14 cellular contexts compared by ENCODE assay signal in genomic region chr1:25562928-25563283, GRCh38. TPM values are rescaled to one million over a fixed set of nuclear protein-coding genes. Genes with fewer than 3 reads are reported as not detected.
A peak's percentile ranks its signal among the peaks of the same experiment; 100 is the strongest.
DNase-seq lines count a peak whose midpoint lies in the region; ATAC-seq, FAIRE-seq and TF ChIP-seq lines count a peak whose summit lies in the region.
"Had no signal": no experiment of that assay in that cellular context is flagged by ENCODE, and none has a peak within 500 bp of the region (broad histone marks: within the 10 kb centered on the region; RNA-seq: fewer than 3 reads in every experiment).

No MANE protein-coding gene starts in this region.

- intact Hi-C loops in kidney (cut with DNase I): no loop called here

- CTCF ChIA-PET in activated CD8-positive, alpha-beta T cell treated with anti-CD3 and anti-CD28 coated beads, Interleukin-2, amount 10 ng/mL, durations not matched to agents 7 days and 5 days (lab: Charles Lee): no interaction called here

- H3K36me3 ChIP-seq in kidney (ENCODE audit: control insufficient read depth in 1 of 2, insufficient read depth in 2 of 2, low read length in 2 of 2) (peaks cover 6 to 15% of the 10 kb centered on the region in 2 donors), tibial nerve (peaks cover 0 to 46% (median 0%) of the 10 kb centered on the region in 3 donors), brain microvascular endothelial cell (replicated peaks) (peaks cover 6% of the 10 kb centered on the region)

- H3K9me3 ChIP-seq in kidney (ENCODE audit: control insufficient read depth in 1 of 2, low read length in 2 of 2) (no peaks in the 10 kb centered on the region), tibial nerve (no peaks in the 10 kb centered on the region)
- H3K9me3 ChIP-seq: esophagus muscularis mucosa, tibial artery had no signal

- H3K4me3 ChIP-seq in kidney (ENCODE audit: low read length in 2 of 2): no peak overlapping the region
- H3K4me3 ChIP-seq in tibial nerve: no peak overlapping the region
- H3K4me3 ChIP-seq in brain microvascular endothelial cell (ENCODE audit: low read depth, low read length): no peak overlapping the region
- H3K4me3 ChIP-seq: esophagus muscularis mucosa, lung, SK-N-MC, tibial artery had no signal

- H3K27me3 ChIP-seq in tibial nerve (no peaks in the 10 kb centered on the region), brain microvascular endothelial cell (replicated peaks) (no peaks in the 10 kb centered on the region)
- H3K27me3 ChIP-seq: esophagus muscularis mucosa, tibial artery had no signal

- no peaks in the 10 kb centered on the region for H3K27me3 Mint-ChIP-seq in activated T-cell treated with anti-CD3 and anti-CD28 coated beads, Interleukin-2, amount 50 U/mL, for 72 hours (ENCODE audit: low read depth)
- no peaks in the 10 kb centered on the region for H3K27me3 Mint-ChIP-seq in activated CD8-positive, alpha-beta T cell treated with anti-CD3 and anti-CD28 coated beads, Interleukin-2, amount 10 ng/mL, durations not matched to agents 7 days and 5 days (ENCODE audit: low read depth)

- peaks cover 91% of the 10 kb centered on the region for H3K4me1 Mint-ChIP-seq in activated T-cell treated with anti-CD3 and anti-CD28 coated beads, Interleukin-2, amount 50 U/mL, for 72 hours (ENCODE audit: low read depth)
- peaks cover 98% of the 10 kb centered on the region for H3K4me1 Mint-ChIP-seq in activated CD8-positive, alpha-beta T cell treated with anti-CD3 and anti-CD28 coated beads, Interleukin-2, amount 10 ng/mL, durations not matched to agents 7 days and 5 days (ENCODE audit: low read depth)

- no peak for TF ChIP-seq EP300 in tibial nerve (IDR thresholded peaks at IDR 0.05)

- 67 to 85% methylated on average over 9 of the region's 9 CpGs for WGBS in tibial nerve, 2 donors

- no peak for TF ChIP-seq POLR2A in tibial nerve (IDR thresholded peaks at IDR 0.05)

- TF ChIP-seq CTCF in kidney (IDR thresholded peaks at IDR 0.05; ENCODE audit: borderline replicate concordance, extremely low read depth, insufficient read depth): no peak
- no peak for TF ChIP-seq CTCF in tibial nerve (IDR thresholded peaks at IDR 0.05)
- TF ChIP-seq CTCF in brain microvascular endothelial cell (IDR thresholded peaks at IDR 0.05; ENCODE audit: low read depth, low read length, missing control alignments): no peak

- H3K4me1 ChIP-seq in kidney (ENCODE audit: control insufficient read depth in 1 of 2, insufficient read depth in 1 of 2, low read depth in 1 of 2, low read length in 2 of 2) (peaks cover 0 to 22% of the 10 kb centered on the region in 2 donors), tibial nerve (peaks cover 0 to 70% (median 20%) of the 10 kb centered on the region in 4 donors)

- peak overlapping the region; percentile 94 for H3K27ac Mint-ChIP-seq in activated T-cell treated with anti-CD3 and anti-CD28 coated beads, Interleukin-2, amount 50 U/mL, for 72 hours
- H3K27ac Mint-ChIP-seq in activated CD8-positive, alpha-beta T cell treated with anti-CD3 and anti-CD28 coated beads, Interleukin-2, amount 10 ng/mL, durations not matched to agents 7 days and 5 days: peak overlapping the region; percentile 93

- FAIRE-seq in kidney (lab: Jason Lieb, UNC): no peak

- H3K9me3 Mint-ChIP-seq in activated T-cell treated with anti-CD3 and anti-CD28 coated beads, Interleukin-2, amount 50 U/mL, for 72 hours: no peaks in the 10 kb centered on the region
- H3K9me3 Mint-ChIP-seq in activated CD8-positive, alpha-beta T cell treated with anti-CD3 and anti-CD28 coated beads, Interleukin-2, amount 10 ng/mL, durations not matched to agents 7 days and 5 days (ENCODE audit: insufficient read depth): no peaks in the 10 kb centered on the region

- H3K36me3 Mint-ChIP-seq in activated T-cell treated with anti-CD3 and anti-CD28 coated beads, Interleukin-2, amount 50 U/mL, for 72 hours (ENCODE audit: insufficient read depth in 2 of 2): no peaks in the 10 kb centered on the region
- H3K36me3 Mint-ChIP-seq in activated CD8-positive, alpha-beta T cell treated with anti-CD3 and anti-CD28 coated beads, Interleukin-2, amount 10 ng/mL, durations not matched to agents 7 days and 5 days (ENCODE audit: low read depth): peaks cover 51% of the 10 kb centered on the region

- H3K4me3 Mint-ChIP-seq in activated T-cell treated with anti-CD3 and anti-CD28 coated beads, Interleukin-2, amount 50 U/mL, for 72 hours: peak overlapping the region; percentile 85 to 92
- H3K4me3 Mint-ChIP-seq in activated CD8-positive, alpha-beta T cell treated with anti-CD3 and anti-CD28 coated beads, Interleukin-2, amount 10 ng/mL, durations not matched to agents 7 days and 5 days: peak overlapping the region; percentile 69

- no peak overlapping the region for H3K9ac ChIP-seq in kidney (ENCODE audit: low read length in 2 of 2)

- H3K27ac ChIP-seq in kidney (ENCODE audit: low read depth in 2 of 2, low read length in 2 of 2): no peak overlapping the region
- H3K27ac ChIP-seq in tibial nerve: peak overlapping the region; percentile 46 to 91 (median 81)
- no peak overlapping the region for H3K27ac ChIP-seq in brain microvascular endothelial cell
- H3K27ac ChIP-seq: SK-N-MC had no signal

- POLR2A ChIA-PET in activated CD8-positive, alpha-beta T cell treated with anti-CD3 and anti-CD28 coated beads, Interleukin-2, amount 10 ng/mL, durations not matched to agents 7 days and 5 days (lab: Charles Lee): no interaction called here

- DNase-seq in activated T-cell treated with anti-CD3 and anti-CD28 coated beads, Interleukin-2, amount 50 U/mL, for 72 hours: no peak
- no peak for DNase-seq in activated T-cell treated with anti-CD3 and anti-CD28 coated beads, Interleukin-2, amount 50 U/mL, for 1 hour
- no peak for DNase-seq in activated CD8-positive, alpha-beta T cell treated with anti-CD3 and anti-CD28 coated beads, Interleukin-2, amount 10 ng/mL, durations not matched to agents 7 days and 5 days
- peak; percentile 64 for DNase-seq in kidney
- DNase-seq in tibial nerve (ENCODE audit: low spot score in 2 of 2): no peak
- DNase-seq in DMS79 treated with DMSO at 0.1 percent for 48 hours (lab: John Stamatoyannopoulos, UW): no peak
- DNase-seq in NCI-H345 (lab: John Stamatoyannopoulos, UW): no peak
- no peak for DNase-seq in brain microvascular endothelial cell
- DNase-seq: H7, occipital lobe, tibial artery had no signal

- in situ Hi-C loops in brain microvascular endothelial cell (cut with HindIII; ENCODE audit: low pct_ligation_motif_present, low sequenced_read_pairs): no loop called here

- ATAC-seq in activated T-cell treated with anti-CD3 and anti-CD28 coated beads, Interleukin-2, amount 50 U/mL, for 72 hours (replicated peaks in 1 of 2): peak in 1 of 2 donors; percentile 11
- ATAC-seq in activated CD8-positive, alpha-beta T cell treated with anti-CD3 and anti-CD28 coated beads, Interleukin-2, amount 10 ng/mL, durations not matched to agents 7 days and 5 days: no peak

RNA-seq across cellular contexts. Expression of gene LDLRAP1, which starts 19.5 kb away (rescaled TPM):
- total RNA-seq in activated T-cell treated with anti-CD3 and anti-CD28 coated beads, Interleukin-2, amount 50 U/mL, for 72 hours: 10 to 100 TPM; 13.5 to 14.7 TPM
- total RNA-seq in activated CD8-positive, alpha-beta T cell treated with anti-CD3 and anti-CD28 coated beads, Interleukin-2, amount 10 ng/mL, durations not matched to agents 7 days and 5 days: 10 to 100 TPM; 30.7 to 31.3 TPM
- 26.2 TPM for total RNA-seq in kidney
- polyA plus RNA-seq in kidney (ENCODE audit: insufficient read depth, low read depth, low replicate concordance): 14.4 TPM
- total RNA-seq in tibial nerve: 10 to 100 TPM; 10.9 to 28.5 (median 14.7) TPM

RNA-seq across cellular contexts. Expression of gene MAN1C1, which starts 53.7 kb away (rescaled TPM):
- total RNA-seq in activated T-cell treated with anti-CD3 and anti-CD28 coated beads, Interleukin-2, amount 50 U/mL, for 72 hours: 10 to 100 TPM in 1 of 2 donors, 1 to 10 TPM in 1; 9.4 to 13.3 TPM
- 10 to 100 TPM; 16.8 to 17.9 TPM for total RNA-seq in activated CD8-positive, alpha-beta T cell treated with anti-CD3 and anti-CD28 coated beads, Interleukin-2, amount 10 ng/mL, durations not matched to agents 7 days and 5 days
- total RNA-seq in kidney: 31.7 TPM
- 65.5 TPM for polyA plus RNA-seq in kidney (ENCODE audit: insufficient read depth, low read depth, low replicate concordance)
- 10 to 100 TPM; 14.6 to 25.1 (median 17.5) TPM for total RNA-seq in tibial nerve

Comparison
In these comparisons a context has a peak if more than half of its experiments do, and no peak if none do; other contexts are left out.
1. H3K27ac ChIP-seq: peak in tibial nerve (4 of 4); none in kidney (0 of 2) and brain microvascular endothelial cell (single experiment).